1 cellular context compared by ENCODE assay signal in genomic region chr16:1812732-1813163, GRCh38.
TF ChIP-seq lines count a peak whose summit lies in the region.

No MANE protein-coding gene starts in this region.

TF ChIP-seq in GM23338, 12 proteins besides CTCF, POLR2A, EP300 and RAD21 (continued from another document):
- TF ChIP-seq EZH2 (IDR thresholded peaks at IDR 0.05; ENCODE audit: low read depth, unreplicated experiment) (no peak), CREB1 (CRISPR knock-in tag; IDR thresholded peaks at IDR 0.05; ENCODE audit: low read depth) (no peak), ZNF114 (CRISPR knock-in tag; IDR thresholded peaks at IDR 0.05) (no peak), REST (IDR thresholded peaks at IDR 0.05; ENCODE audit: unreplicated experiment) (no peak), ETS1 (IDR thresholded peaks at IDR 0.05) (no peak), JUNB (IDR thresholded peaks at IDR 0.05; ENCODE audit: unreplicated experiment) (no peak), STAT1 (IDR thresholded peaks at IDR 0.05; ENCODE audit: unreplicated experiment) (no peak), ZNF331 (CRISPR knock-in tag; IDR thresholded peaks at IDR 0.05; ENCODE audit: low read depth) (no peak)
